In the genomic region with DNA sequence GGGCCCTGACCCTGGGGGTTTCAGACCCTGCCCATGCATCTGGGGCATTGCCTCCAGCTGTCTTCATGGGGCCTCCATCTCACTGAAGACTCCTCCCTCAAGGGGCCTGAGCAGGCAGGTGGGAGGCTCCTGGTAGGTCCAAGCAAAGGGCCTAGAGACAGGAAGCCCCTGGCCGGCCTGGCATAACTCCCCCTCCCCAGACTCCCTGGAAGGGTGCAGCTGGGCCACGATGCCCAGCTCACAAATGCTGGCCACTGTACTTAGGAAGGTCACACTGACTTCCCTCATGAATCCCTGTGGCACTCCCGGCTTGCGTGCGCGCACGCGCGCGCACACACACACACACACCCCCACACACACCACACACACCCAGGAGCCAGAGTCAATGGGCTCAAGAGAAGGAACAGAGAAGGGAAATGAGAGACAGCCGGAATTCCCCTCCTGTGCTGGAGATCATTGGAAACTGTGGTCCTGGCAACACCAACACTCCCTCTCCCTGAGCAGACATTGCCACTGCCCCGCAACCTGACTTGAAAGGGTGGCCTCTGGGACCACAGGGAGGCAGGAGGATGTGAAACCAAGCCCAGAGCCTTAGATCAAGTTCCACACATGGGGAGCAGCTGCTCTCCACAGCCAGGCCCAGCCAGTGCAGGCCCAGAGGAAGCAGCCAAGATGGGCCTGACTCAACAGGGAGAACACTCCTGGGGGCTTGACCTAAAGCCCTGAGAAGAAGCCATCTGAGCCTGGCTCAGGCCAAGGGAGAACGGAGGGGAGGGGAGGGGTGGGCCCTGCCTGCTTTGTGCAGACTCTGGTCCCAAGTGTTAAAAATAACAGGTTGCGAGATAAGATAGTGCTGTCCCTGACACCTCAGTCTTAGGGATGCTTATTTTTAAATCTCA, we compare ENCODE assay signal across 1 cellular context.
A peak's percentile ranks its signal among the peaks of the same experiment; 100 is the strongest.
TF ChIP-seq lines count a peak whose summit lies in the region.

No MANE protein-coding gene starts in this region.

TF ChIP-seq in GM12878, 131 proteins besides CTCF, POLR2A, EP300 and RAD21 (continued from another document):
- TF ChIP-seq MLLT1 (IDR thresholded peaks at IDR 0.05) (no peak), PAX5 (IDR thresholded peaks at IDR 0.05; ENCODE audit: borderline replicate concordance, low read depth, low read length) (no peak), YBX1 (IDR thresholded peaks at IDR 0.05) (no peak), SPI1 (IDR thresholded peaks at IDR 0.05; ENCODE audit: borderline replicate concordance, insufficient read depth, low read depth, low read length) (peak; percentile 80; the same call in 1 of the 2 replicates), E2F4 (IDR thresholded peaks at IDR 0.05; ENCODE audit: low read depth, low read length) (no peak), KLF5 (IDR thresholded peaks at IDR 0.05; ENCODE audit: partially characterized antibody) (no peak), ZNF207 (IDR thresholded peaks at IDR 0.05; ENCODE audit: borderline replicate concordance) (no peak), JUNB (IDR thresholded peaks at IDR 0.05) (no peak), SMAD5 (IDR thresholded peaks at IDR 0.05; ENCODE audit: low read depth) (no peak), TCF7 (IDR thresholded peaks at IDR 0.05; ENCODE audit: borderline replicate concordance) (no peak), POLR2AphosphoS5 (IDR thresholded peaks at IDR 0.05; ENCODE audit: low read length) (no peak), PML (IDR thresholded peaks at IDR 0.05; ENCODE audit: low read length) (no peak), RAD51 (IDR thresholded peaks at IDR 0.05) (no peak), ZNF217 (IDR thresholded peaks at IDR 0.05) (no peak), ZBTB40 (IDR thresholded peaks at IDR 0.05; ENCODE audit: borderline replicate concordance) (no peak), NBN (IDR thresholded peaks at IDR 0.05) (no peak), IRF4 (IDR thresholded peaks at IDR 0.05; ENCODE audit: low read depth, low read length) (0 out of 2 replicates have a peak, but pooled peaks have one; percentile 10), STAT3 (IDR thresholded peaks at IDR 0.05; ENCODE audit: low read depth, low read length) (no peak), SIN3A (IDR thresholded peaks at IDR 0.05; ENCODE audit: low read depth, low read length) (no peak), ESRRA (IDR thresholded peaks at IDR 0.05; ENCODE audit: low read length) (no peak), MEF2A (IDR thresholded peaks at IDR 0.05; ENCODE audit: insufficient read depth, low read depth, low read length) (no peak), SREBF1 (IDR thresholded peaks at IDR 0.05; ENCODE audit: low read length) (no peak), NR2F1 (conservative IDR thresholded peaks at IDR 0.05) (peak; percentile 40; the same call in 1 of the 2 replicates), KDM1A (IDR thresholded peaks at IDR 0.05; ENCODE audit: borderline replicate concordance) (no peak), CBX5 (IDR thresholded peaks at IDR 0.05; ENCODE audit: low read depth) (no peak), SRF (IDR thresholded peaks at IDR 0.05; ENCODE audit: low read depth in 2 of 2, low read length in 2 of 2) (no peak), IKZF2 (IDR thresholded peaks at IDR 0.05) (peak; percentile 81 to 86), SREBF2 (IDR thresholded peaks at IDR 0.05; ENCODE audit: low read length) (no peak), NFXL1 (IDR thresholded peaks at IDR 0.05; ENCODE audit: borderline replicate concordance) (no peak), IRF5 (IDR thresholded peaks at IDR 0.05; ENCODE audit: borderline replicate concordance) (no peak), ZNF274 (IDR thresholded peaks at IDR 0.05; ENCODE audit: insufficient read depth, insufficient read length) (no peak), YY1 (IDR thresholded peaks at IDR 0.05; ENCODE audit: low read depth, low read length) (no peak), HDGF (IDR thresholded peaks at IDR 0.05) (no peak), FOXK2 (IDR thresholded peaks at IDR 0.05) (no peak), BCL3 (IDR thresholded peaks at IDR 0.05; ENCODE audit: borderline replicate concordance, insufficient read depth, low read depth, low read length, poor library complexity, severe bottlenecking) (no peak), SMARCA5 (IDR thresholded peaks at IDR 0.05) (no peak)
- TF ChIP-seq, protein P1, sequence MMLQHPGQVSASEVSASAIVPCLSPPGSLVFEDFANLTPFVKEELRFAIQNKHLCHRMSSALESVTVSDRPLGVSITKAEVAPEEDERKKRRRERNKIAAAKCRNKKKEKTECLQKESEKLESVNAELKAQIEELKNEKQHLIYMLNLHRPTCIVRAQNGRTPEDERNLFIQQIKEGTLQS (IDR thresholded peaks at IDR 0.05; ENCODE audit: borderline replicate concordance, extremely low read depth, low read depth, low read length), result no peak
- TF ChIP-seq, protein P2, sequence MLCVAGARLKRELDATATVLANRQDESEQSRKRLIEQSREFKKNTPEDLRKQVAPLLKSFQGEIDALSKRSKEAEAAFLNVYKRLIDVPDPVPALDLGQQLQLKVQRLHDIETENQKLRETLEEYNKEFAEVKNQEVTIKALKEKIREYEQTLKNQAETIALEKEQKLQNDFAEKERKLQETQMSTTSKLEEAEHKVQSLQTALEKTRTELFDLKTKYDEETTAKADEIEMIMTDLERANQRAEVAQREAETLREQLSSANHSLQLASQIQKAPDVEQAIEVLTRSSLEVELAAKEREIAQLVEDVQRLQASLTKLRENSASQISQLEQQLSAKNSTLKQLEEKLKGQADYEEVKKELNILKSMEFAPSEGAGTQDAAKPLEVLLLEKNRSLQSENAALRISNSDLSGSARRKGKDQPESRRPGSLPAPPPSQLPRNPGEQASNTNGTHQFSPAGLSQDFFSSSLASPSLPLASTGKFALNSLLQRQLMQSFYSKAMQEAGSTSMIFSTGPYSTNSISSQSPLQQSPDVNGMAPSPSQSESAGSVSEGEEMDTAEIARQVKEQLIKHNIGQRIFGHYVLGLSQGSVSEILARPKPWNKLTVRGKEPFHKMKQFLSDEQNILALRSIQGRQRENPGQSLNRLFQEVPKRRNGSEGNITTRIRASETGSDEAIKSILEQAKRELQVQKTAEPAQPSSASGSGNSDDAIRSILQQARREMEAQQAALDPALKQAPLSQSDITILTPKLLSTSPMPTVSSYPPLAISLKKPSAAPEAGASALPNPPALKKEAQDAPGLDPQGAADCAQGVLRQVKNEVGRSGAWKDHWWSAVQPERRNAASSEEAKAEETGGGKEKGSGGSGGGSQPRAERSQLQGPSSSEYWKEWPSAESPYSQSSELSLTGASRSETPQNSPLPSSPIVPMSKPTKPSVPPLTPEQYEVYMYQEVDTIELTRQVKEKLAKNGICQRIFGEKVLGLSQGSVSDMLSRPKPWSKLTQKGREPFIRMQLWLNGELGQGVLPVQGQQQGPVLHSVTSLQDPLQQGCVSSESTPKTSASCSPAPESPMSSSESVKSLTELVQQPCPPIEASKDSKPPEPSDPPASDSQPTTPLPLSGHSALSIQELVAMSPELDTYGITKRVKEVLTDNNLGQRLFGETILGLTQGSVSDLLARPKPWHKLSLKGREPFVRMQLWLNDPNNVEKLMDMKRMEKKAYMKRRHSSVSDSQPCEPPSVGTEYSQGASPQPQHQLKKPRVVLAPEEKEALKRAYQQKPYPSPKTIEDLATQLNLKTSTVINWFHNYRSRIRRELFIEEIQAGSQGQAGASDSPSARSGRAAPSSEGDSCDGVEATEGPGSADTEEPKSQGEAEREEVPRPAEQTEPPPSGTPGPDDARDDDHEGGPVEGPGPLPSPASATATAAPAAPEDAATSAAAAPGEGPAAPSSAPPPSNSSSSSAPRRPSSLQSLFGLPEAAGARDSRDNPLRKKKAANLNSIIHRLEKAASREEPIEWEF (IDR thresholded peaks at IDR 0.05; ENCODE audit: insufficient replicate concordance, low read depth, low read length), result no peak
TF ChIP-seq in GM12878: peak in this region for 15.
